Comparison of ENCODE assay signal across 8 cellular contexts in genomic region chr3:194577985-194578905, GRCh38. TPM values are rescaled to one million over a fixed set of nuclear protein-coding genes. Genes with fewer than 3 reads are reported as not detected.
DNase-seq lines count a peak whose midpoint lies in the region; ATAC-seq and TF ChIP-seq lines count a peak whose summit lies in the region.

No MANE protein-coding gene starts in this region.

- H3K4me3 Mint-ChIP-seq in MCF 10A (ENCODE audit: unreplicated experiment): no peak overlapping the region
- peak overlapping the region; percentile 21 for H3K4me3 Mint-ChIP-seq in activated T-helper 17 cell treated with anti-CD3 and anti-CD28 coated beads, Interleukin-2, amount 50 U/mL, for 72 hours

- TF ChIP-seq CTCF in MCF 10A (IDR thresholded peaks at IDR 0.05; ENCODE audit: unreplicated experiment) (no peak), breast epithelium (IDR thresholded peaks at IDR 0.05) (no peak), kidney epithelial cell (IDR thresholded peaks at IDR 0.05; ENCODE audit: insufficient read depth, low read length, poor library complexity, severe bottlenecking) (no peak), upper lobe of right lung (IDR thresholded peaks at IDR 0.05) (no peak)

- no peaks in the 10 kb centered on the region for H3K9me3 ChIP-seq in breast epithelium
- no peaks in the 10 kb centered on the region for H3K9me3 ChIP-seq in upper lobe of right lung

- H3K27me3 ChIP-seq in breast epithelium: no peaks in the 10 kb centered on the region
- H3K27me3 ChIP-seq in kidney epithelial cell (ENCODE audit: control insufficient read depth, insufficient read depth, low read length): no peaks in the 10 kb centered on the region
- no peaks in the 10 kb centered on the region for H3K27me3 ChIP-seq in upper lobe of right lung

- intact Hi-C loops in MCF 10A (cut with micrococcal nuclease) (no loop called here), breast epithelium (cut with DNase I; ENCODE audit: low total_unique reads) (no loop called here), upper lobe of right lung (cut with DNase I) (no loop called here)

- BruUV-seq in MCF 10A (replicated peaks; lab: Mats Ljungman, UMichigan): no TSS peak

- no peaks in the 10 kb centered on the region for H3K36me3 ChIP-seq in breast epithelium
- no peaks in the 10 kb centered on the region for H3K36me3 ChIP-seq in kidney epithelial cell (ENCODE audit: control insufficient read depth, insufficient read depth, low read length)
- H3K36me3 ChIP-seq in upper lobe of right lung: no peaks in the 10 kb centered on the region

- no peaks in the 10 kb centered on the region for H3K36me3 Mint-ChIP-seq in MCF 10A (ENCODE audit: insufficient read depth, unreplicated experiment)
- H3K36me3 Mint-ChIP-seq in activated T-helper 17 cell treated with anti-CD3 and anti-CD28 coated beads, Interleukin-2, amount 50 U/mL, for 72 hours (ENCODE audit: low read depth): no peaks in the 10 kb centered on the region

- DNase-seq in MCF 10A (ENCODE audit: unreplicated experiment): peak; percentile 81
- no peak for DNase-seq in breast epithelium (ENCODE audit: low spot score in 2 of 2)
- DNase-seq in kidney epithelial cell (ENCODE audit: low read depth): peak; percentile 89
- no peak for DNase-seq in upper lobe of right lung
- no peak for DNase-seq in NCI-H146 (lab: John Stamatoyannopoulos, UW)

- no peaks in the 10 kb centered on the region for H3K27me3 Mint-ChIP-seq in MCF 10A (ENCODE audit: insufficient read depth, unreplicated experiment)
- peaks cover 7% of the 10 kb centered on the region for H3K27me3 Mint-ChIP-seq in activated T-helper 17 cell treated with anti-CD3 and anti-CD28 coated beads, Interleukin-2, amount 50 U/mL, for 72 hours

- H3K4me3 ChIP-seq in breast epithelium (no peak overlapping the region), kidney epithelial cell (ENCODE audit: low read depth, low read length) (no peak overlapping the region), upper lobe of right lung (no peak overlapping the region)

- ATAC-seq in activated T-helper 17 cell treated with anti-CD3 and anti-CD28 coated beads, Interleukin-2, amount 50 U/mL, for 72 hours (replicated peaks): peak; percentile 76
- ATAC-seq in upper lobe of right lung (peak; percentile 50), HG03097 (IDR thresholded peaks at IDR 0.05; ENCODE audit: low FRiP score, unreplicated experiment) (no peak), GM18867 (IDR thresholded peaks at IDR 0.05; ENCODE audit: unreplicated experiment) (no peak)

- H3K4me1 Mint-ChIP-seq in MCF 10A (ENCODE audit: insufficient read depth, unreplicated experiment): peaks cover 29% of the 10 kb centered on the region
- peaks cover 15% of the 10 kb centered on the region for H3K4me1 Mint-ChIP-seq in activated T-helper 17 cell treated with anti-CD3 and anti-CD28 coated beads, Interleukin-2, amount 50 U/mL, for 72 hours

- H3K4me1 ChIP-seq in breast epithelium (no peaks in the 10 kb centered on the region), upper lobe of right lung (peaks cover 7% of the 10 kb centered on the region)

- POLR2A ChIA-PET in MCF 10A (lab: Yijun Ruan, JAX): interaction anchor here (1.2 kb wide), 1 partner anchor 15 kb away, joined by 4 read pairs; no protein-coding TSS in a partner anchor

- CTCF ChIA-PET in MCF 10A (lab: Yijun Ruan, JAX): interaction anchor here (0.5 to 3.1 kb wide), 5 partner anchors 16 to 112 kb away, joined by 3 to 15 read pairs (median 3); no protein-coding TSS in a partner anchor

- H3K9me3 Mint-ChIP-seq in MCF 10A (ENCODE audit: unreplicated experiment): no peaks in the 10 kb centered on the region
- no peaks in the 10 kb centered on the region for H3K9me3 Mint-ChIP-seq in activated T-helper 17 cell treated with anti-CD3 and anti-CD28 coated beads, Interleukin-2, amount 50 U/mL, for 72 hours

- TF ChIP-seq POLR2A in breast epithelium (IDR thresholded peaks at IDR 0.05): no peak

- H3K27ac ChIP-seq in breast epithelium: peak overlapping the region in 1 of 2 donors; percentile 48
- no peak overlapping the region for H3K27ac ChIP-seq in upper lobe of right lung

- H3K27ac Mint-ChIP-seq in MCF 10A (ENCODE audit: low read depth, unreplicated experiment): no peak overlapping the region
- H3K27ac Mint-ChIP-seq in activated T-helper 17 cell treated with anti-CD3 and anti-CD28 coated beads, Interleukin-2, amount 50 U/mL, for 72 hours: peak overlapping the region; percentile 88

RNA-seq across cellular contexts. Expression of gene TMEM44, which starts 55.0 kb away (rescaled TPM):
- 8.3 and 13.2 TPM in 2 replicates for total RNA-seq in MCF 10A (2022)
- total RNA-seq in breast epithelium: 10 to 100 TPM in 1 of 3 donors, 1 to 10 TPM in 2; 9.4 to 12.8 (median 9.6) TPM
- total RNA-seq in activated T-helper 17 cell treated with anti-CD3 and anti-CD28 coated beads, Interleukin-2, amount 50 U/mL, for 72 hours: 10 to 100 TPM in 1 of 2 donors, 1 to 10 TPM in 1; 6.6 to 11.1 TPM
- 16.0 and 16.2 TPM in 2 replicates for total RNA-seq in kidney epithelial cell
- 25.3 TPM for total RNA-seq in upper lobe of right lung

Comparison
In these comparisons a context has a peak if more than half of its experiments do, and no peak if none do; other contexts are left out.
1. DNase-seq: peak in MCF 10A (single experiment) and kidney epithelial cell (single experiment); none in breast epithelium (0 of 2), upper lobe of right lung (single experiment) and NCI-H146 (single experiment).
2. ATAC-seq: peak in activated T-helper 17 cell treated with anti-CD3 and anti-CD28 coated beads, Interleukin-2, amount 50 U/mL, for 72 hours (single experiment) and upper lobe of right lung (single experiment); none in HG03097 (single experiment) and GM18867 (single experiment).